Comparison of ENCODE assay signal across 24 cellular contexts in the genomic region with DNA sequence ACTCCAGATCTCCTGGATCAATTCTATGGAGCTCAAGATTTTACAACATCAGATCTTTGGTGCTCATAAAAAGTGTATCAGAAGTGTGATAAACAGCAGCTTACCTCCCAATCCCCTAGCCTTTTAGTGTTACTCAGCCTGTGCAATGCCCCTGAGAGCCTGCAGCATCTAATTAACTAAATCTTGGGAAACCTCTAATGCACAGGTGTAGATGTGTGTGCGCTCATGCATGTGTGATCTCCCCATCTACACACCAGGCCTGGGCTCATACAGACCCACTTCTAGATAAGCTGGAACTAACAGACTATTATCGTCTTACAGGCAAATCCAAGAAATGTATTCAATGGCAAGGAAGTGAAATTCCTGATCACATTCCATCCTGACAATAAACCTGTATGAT.
"Had no signal": no experiment of that assay in that cellular context is flagged by ENCODE, and none has a peak within 500 bp of the region (broad histone marks: within the 10 kb centered on the region; RNA-seq: fewer than 3 reads in every experiment).

No MANE protein-coding gene starts in this region.

- H3K27me3 ChIP-seq: adrenal gland, ascending aorta, brain microvascular endothelial cell, pancreas, right atrium auricular region, upper lobe of left lung had no signal

- H3K9me3 ChIP-seq: adrenal gland, ascending aorta, pancreas, psoas muscle, right atrium auricular region, upper lobe of left lung had no signal

- ATAC-seq: esophagus mucosa, WTC11 had no signal

- FAIRE-seq: endothelial cell of umbilical vein, pancreas had no signal

- H3K36me3 ChIP-seq: adrenal gland, brain microvascular endothelial cell had no signal

- H3K4me1 ChIP-seq: ascending aorta had no signal

- H3K4me3 ChIP-seq: adrenal gland, ascending aorta, pancreas, psoas muscle, right atrium auricular region, upper lobe of left lung had no signal

- H3K27ac ChIP-seq: adrenal gland, ascending aorta, brain microvascular endothelial cell, pancreas, psoas muscle, right atrium auricular region, upper lobe of left lung had no signal

- DNase-seq: activated CD4-positive, alpha-beta T cell treated with anti-CD3 and anti-CD28 coated beads, Interleukin-2, amount 50 U/mL, for 4 hours; activated CD8-positive, alpha-beta memory T cell treated with anti-CD3 and anti-CD28 coated beads for 24 hours; activated CD8-positive, alpha-beta memory T cell treated with anti-CD3 and anti-CD28 coated beads, Interleukin-2, amount 50 U/mL, for 4 hours; activated naive CD4-positive, alpha-beta T cell; activated T-cell treated with anti-CD3 and anti-CD28 coated beads, Interleukin-2, amount 50 U/mL, for 24 hours; adrenal gland; brain microvascular endothelial cell; central memory CD4-positive, alpha-beta T cell; dermis blood vessel endothelial cell; effector CD8-positive, alpha-beta T cell; foreskin melanocyte; hippocampal formation; midbrain; pancreas; psoas muscle; stimulated activated CD4-positive, alpha-beta T cell treated with anti-CD3 and anti-CD28 coated beads, Interleukin-4, amount 100 ng/mL, for 24 hours; stimulated activated naive CD4-positive, alpha-beta T cell treated with Interleukin-2 at 50 U/mL for 16 hours; T-helper 9 cell; upper lobe of left lung had no signal
